In the genomic region with DNA sequence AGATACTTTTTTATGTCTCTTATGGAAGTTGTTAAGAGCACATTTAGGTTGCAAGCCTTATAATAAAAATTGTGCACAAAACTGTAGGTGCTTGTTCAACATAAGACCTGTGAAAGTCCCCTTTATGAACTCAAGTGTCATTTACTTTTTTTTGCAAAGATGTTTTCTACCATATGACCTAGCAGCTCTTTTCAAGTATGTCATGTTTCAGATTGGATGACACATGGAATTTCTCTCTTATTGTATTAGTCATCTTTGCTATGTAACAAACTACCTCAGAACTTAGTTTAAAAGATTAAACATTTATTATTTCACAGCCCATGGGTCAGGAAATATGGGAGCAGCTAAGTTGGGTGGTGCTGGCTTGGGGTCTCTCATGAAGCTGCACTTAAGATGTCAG, we compare ENCODE assay signal across 2 cellular contexts.
A peak's percentile ranks its signal among the peaks of the same experiment; 100 is the strongest.
TF ChIP-seq lines count a peak whose summit lies in the region.

No MANE protein-coding gene starts in this region.

TF ChIP-seq in K562, 482 proteins besides CTCF, POLR2A, EP300 and RAD21:
- TF ChIP-seq ZNF316 (IDR thresholded peaks at IDR 0.05) (0 out of 2 replicates have a peak, but pooled peaks have one; percentile 4), TEAD2 (tag; IDR thresholded peaks at IDR 0.05) (no peak), NFYB (IDR thresholded peaks at IDR 0.05; ENCODE audit: extremely low read depth, insufficient read length) (no peak), ZNF436 (CRISPR knock-in tag; IDR thresholded peaks at IDR 0.05) (no peak)
- TF ChIP-seq, protein P1, sequence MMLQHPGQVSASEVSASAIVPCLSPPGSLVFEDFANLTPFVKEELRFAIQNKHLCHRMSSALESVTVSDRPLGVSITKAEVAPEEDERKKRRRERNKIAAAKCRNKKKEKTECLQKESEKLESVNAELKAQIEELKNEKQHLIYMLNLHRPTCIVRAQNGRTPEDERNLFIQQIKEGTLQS (IDR thresholded peaks at IDR 0.05), result peak; percentile 42
- TF ChIP-seq, protein P1 (CRISPR knock-in tag; conservative IDR thresholded peaks at IDR 0.05), result no peak
- TF ChIP-seq, protein P2, sequence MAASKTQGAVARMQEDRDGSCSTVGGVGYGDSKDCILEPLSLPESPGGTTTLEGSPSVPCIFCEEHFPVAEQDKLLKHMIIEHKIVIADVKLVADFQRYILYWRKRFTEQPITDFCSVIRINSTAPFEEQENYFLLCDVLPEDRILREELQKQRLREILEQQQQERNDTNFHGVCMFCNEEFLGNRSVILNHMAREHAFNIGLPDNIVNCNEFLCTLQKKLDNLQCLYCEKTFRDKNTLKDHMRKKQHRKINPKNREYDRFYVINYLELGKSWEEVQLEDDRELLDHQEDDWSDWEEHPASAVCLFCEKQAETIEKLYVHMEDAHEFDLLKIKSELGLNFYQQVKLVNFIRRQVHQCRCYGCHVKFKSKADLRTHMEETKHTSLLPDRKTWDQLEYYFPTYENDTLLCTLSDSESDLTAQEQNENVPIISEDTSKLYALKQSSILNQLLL (CRISPR knock-in tag; IDR thresholded peaks at IDR 0.05; ENCODE audit: borderline replicate concordance), result no peak

TF ChIP-seq in GM12891, 5 proteins besides CTCF, POLR2A, EP300 and RAD21:
- TF ChIP-seq SPI1 (IDR thresholded peaks at IDR 0.05; ENCODE audit: low read depth, low read length) (no peak), PAX5 (IDR thresholded peaks at IDR 0.05; ENCODE audit: insufficient read depth, low read length, severe bottlenecking) (no peak), TAF1 (IDR thresholded peaks at IDR 0.05; ENCODE audit: low read depth, low read length) (no peak), POLR2AphosphoS5 (IDR thresholded peaks at IDR 0.05; ENCODE audit: low read depth, low read length) (no peak), POU2F2 (IDR thresholded peaks at IDR 0.05; ENCODE audit: low read depth, low read length) (no peak)
TF ChIP-seq in GM12891: peak in this region for 0.
